In the genomic region with DNA sequence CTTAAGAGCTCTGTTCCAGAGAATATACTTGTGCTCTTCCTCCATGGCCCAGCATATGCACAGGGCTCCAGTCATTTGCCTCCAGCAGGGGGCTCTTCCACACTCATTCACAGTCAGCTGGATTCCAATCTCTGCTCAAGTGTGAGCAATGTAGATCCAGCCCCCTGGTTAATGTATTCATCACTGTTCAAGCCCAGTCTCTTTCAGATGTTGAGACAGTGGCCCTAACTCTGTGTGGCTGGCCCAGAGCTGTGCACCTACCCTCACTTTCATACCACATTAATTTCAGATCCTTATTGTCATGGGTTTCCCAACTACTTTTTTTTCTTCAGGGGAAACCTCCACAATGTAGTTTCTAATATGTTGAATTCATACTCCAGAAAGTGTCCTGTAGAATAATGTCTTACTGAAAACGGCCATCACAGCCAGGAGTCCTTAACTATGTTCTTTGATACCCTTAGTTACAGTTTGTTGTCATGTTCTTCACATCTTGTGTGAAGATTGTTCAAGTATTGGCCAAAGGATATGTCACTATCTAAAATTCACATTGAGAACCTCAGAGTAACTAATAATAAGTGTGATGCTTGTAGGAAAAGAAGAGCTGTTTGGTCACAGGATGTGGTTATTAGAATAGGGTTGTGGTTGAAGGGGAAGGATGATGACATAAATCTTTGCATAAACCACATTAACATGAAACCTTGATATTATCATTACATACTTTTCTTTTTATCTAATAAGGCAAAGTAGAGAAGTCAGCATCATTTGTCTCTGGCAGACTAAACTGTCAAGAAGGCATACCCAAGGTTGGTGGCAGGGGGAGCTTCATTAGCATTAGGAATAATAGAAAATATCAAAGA, we compare ENCODE assay signal across 10 cellular contexts. TPM values are rescaled to one million over a fixed set of nuclear protein-coding genes. Genes with fewer than 3 reads are reported as not detected.
DNase-seq lines count a peak whose midpoint lies in the region; TF ChIP-seq lines count a peak whose summit lies in the region.
"Had no signal": no experiment of that assay in that cellular context is flagged by ENCODE, and none has a peak within 500 bp of the region (broad histone marks: within the 10 kb centered on the region; RNA-seq: fewer than 3 reads in every experiment).

No MANE protein-coding gene starts in this region.

- H3K79me2 ChIP-seq in smooth muscle cell (ENCODE audit: low read depth), result no peaks in the 10 kb centered on the region

- no peak overlapping the region for H3K4me3 ChIP-seq in smooth muscle cell

- H3F3A ChIP-seq in smooth muscle cell (ENCODE audit: low read depth), result no peaks in the 10 kb centered on the region

- no peaks in the 10 kb centered on the region for H3K36me3 Mint-ChIP-seq in HFFc6 (ENCODE audit: low read depth)

- no peak overlapping the region for H3K27ac Mint-ChIP-seq in HFFc6

- no peak overlapping the region for H3K9ac ChIP-seq in smooth muscle cell (ENCODE audit: low read depth)

- no peaks in the 10 kb centered on the region for H3K27me3 Mint-ChIP-seq in HFFc6 (ENCODE audit: insufficient read depth)

- H3K4me2 ChIP-seq in smooth muscle cell, result no peak overlapping the region

- H3K9me3 Mint-ChIP-seq in HFFc6, result 0 out of 2 replicates have a peak, but pooled peaks cover 4% of the 10 kb centered on the region

- H3K4me1 Mint-ChIP-seq in HFFc6 (ENCODE audit: low read depth), result peaks cover 8% of the 10 kb centered on the region

- WGBS in smooth muscle cell (ENCODE audit: low lambda C conversion rate), result 70% methylated on average over 1 of the region's 1 CpG

- H3K27ac ChIP-seq in smooth muscle cell (ENCODE audit: low read depth), result peak overlapping the region; percentile 68

- H3K27me3 ChIP-seq in smooth muscle cell (ENCODE audit: low read depth), result no peaks in the 10 kb centered on the region

- DNase-seq in NCI-H2171 treated with DMSO at 0.1 percent for 48 hours (lab: John Stamatoyannopoulos, UW) (peak; percentile 9), NCI-H2171 (lab: John Stamatoyannopoulos, UW) (no peak), HFFc6 (peak; percentile 6), MV-4-11 (lab: John Stamatoyannopoulos, UW) (peak; percentile 81), foreskin melanocyte (peak; percentile 24), smooth muscle cell (lab: John Stamatoyannopoulos, UW; ENCODE audit: unreplicated experiment) (no peak), inferior parietal cortex (ENCODE audit: extremely low spot score) (no peak)
- DNase-seq in activated CD8-positive, alpha-beta memory T cell treated with anti-CD3 and anti-CD28 coated beads, Interleukin-2, amount 50 U/mL, for 4 hours, result peak; percentile 52

- no peaks in the 10 kb centered on the region for H3K36me3 ChIP-seq in smooth muscle cell (ENCODE audit: low read depth)

- no peaks in the 10 kb centered on the region for H3K9me3 ChIP-seq in smooth muscle cell (replicated peaks; ENCODE audit: low read depth)

- H4K20me1 ChIP-seq in smooth muscle cell (ENCODE audit: low read depth), result no peaks in the 10 kb centered on the region

- TF ChIP-seq CTCF in HFFc6 (IDR thresholded peaks at IDR 0.05) (peak; percentile 49; the same call in 1 of the 2 replicates), smooth muscle cell (IDR thresholded peaks at IDR 0.05; ENCODE audit: borderline replicate concordance, insufficient read depth, poor library complexity, severe bottlenecking) (peak; percentile 67)

- no peak overlapping the region for H2AFZ ChIP-seq in smooth muscle cell (ENCODE audit: low read depth)

- H3K4me3 Mint-ChIP-seq in HFFc6, result no peak overlapping the region

- no peaks in the 10 kb centered on the region for H3K4me1 ChIP-seq in smooth muscle cell (ENCODE audit: low read depth)

RNA-seq across cellular contexts. Expression of a gene that starts 14.4 kb away (rescaled TPM):
- not detected for total RNA-seq in HFFc6 (2021; fragmentation: NEBNext Ultra II Directional; extraction: Animal tissue kit (Norgen Biotek cat#: 25700))
- total RNA-seq in smooth muscle cell, result 1.0 TPM in 1 of 2 replicates, not detected in the other
- polyA plus RNA-seq in smooth muscle cell, result not detected in 2 replicates
- total RNA-seq: fibroblast of lung had no signal
- polyA plus RNA-seq: BJ had no signal

RNA-seq across cellular contexts. Expression of a gene that starts 33.1 kb away (rescaled TPM):
- total RNA-seq in HFFc6 (2021; fragmentation: NEBNext Ultra II Directional; extraction: Animal tissue kit (Norgen Biotek cat#: 25700)), result not detected
- total RNA-seq in smooth muscle cell, result 22.4 and 32.9 TPM in 2 replicates
- 28.5 and 82.4 TPM in 2 replicates for polyA plus RNA-seq in smooth muscle cell
- polyA plus RNA-seq: BJ had no signal

RNA-seq across cellular contexts. Expression of a gene that starts 43.7 kb away (rescaled TPM):
- total RNA-seq in HFFc6 (2021; fragmentation: NEBNext Ultra II Directional; extraction: Animal tissue kit (Norgen Biotek cat#: 25700)), result not detected
- 6.5 and 6.6 TPM in 2 replicates for total RNA-seq in smooth muscle cell
- 8.7 and 28.0 TPM in 2 replicates for polyA plus RNA-seq in smooth muscle cell
- total RNA-seq: fibroblast of lung had no signal
- polyA plus RNA-seq: BJ, fibroblast of lung had no signal

Comparison
In these comparisons a context has a peak if more than half of its experiments do, and no peak if none do; other contexts are left out.
1. DNase-seq: peak in NCI-H2171 treated with DMSO at 0.1 percent for 48 hours (single experiment), HFFc6 (single experiment), MV-4-11 (single experiment), activated CD8-positive, alpha-beta memory T cell treated with anti-CD3 and anti-CD28 coated beads, Interleukin-2, amount 50 U/mL, for 4 hours (single experiment) and foreskin melanocyte (single experiment); none in NCI-H2171 (single experiment), smooth muscle cell (single experiment) and inferior parietal cortex (single experiment).
2. RNA of a gene that starts 33.1 kb away (total RNA-seq): 22.4 to 32.9 TPM in smooth muscle cell; not detected in HFFc6; every median in the first group is over 10 times any median in the second.